1 cellular context compared by ENCODE assay signal in genomic region chr1:6026095-6026809, GRCh38.
TF ChIP-seq lines count a peak whose summit lies in the region.

No MANE protein-coding gene starts in this region.

TF ChIP-seq in HepG2, 621 proteins besides CTCF, POLR2A, EP300 and RAD21 (continued from another document and continues in another):
- TF ChIP-seq ZNF10 (CRISPR knock-in tag; IDR thresholded peaks at IDR 0.05; ENCODE audit: borderline replicate concordance, low read depth) (no peak), MYNN (CRISPR knock-in tag; IDR thresholded peaks at IDR 0.05; ENCODE audit: low read depth) (no peak), HINFP (CRISPR knock-in tag; IDR thresholded peaks at IDR 0.05; ENCODE audit: low read depth) (no peak; the same call in 1 of the 2 replicates), ZNF512B (CRISPR knock-in tag; IDR thresholded peaks at IDR 0.05; ENCODE audit: borderline replicate concordance) (0 out of 2 replicates have a peak, but pooled peaks have one; percentile 41), ZNF737 (CRISPR knock-in tag; IDR thresholded peaks at IDR 0.05; ENCODE audit: borderline replicate concordance) (no peak), SMARCC2 (IDR thresholded peaks at IDR 0.05) (no peak), ZNF564 (CRISPR knock-in tag; IDR thresholded peaks at IDR 0.05) (no peak), ZNF563 (CRISPR knock-in tag; IDR thresholded peaks at IDR 0.05) (no peak), NFE2L2 (IDR thresholded peaks at IDR 0.05; ENCODE audit: low read length) (no peak), KLF13 (CRISPR knock-in tag; IDR thresholded peaks at IDR 0.05) (no peak), ZNF207 (IDR thresholded peaks at IDR 0.05; ENCODE audit: borderline replicate concordance) (no peak), HMGXB4 (CRISPR knock-in tag; IDR thresholded peaks at IDR 0.05; ENCODE audit: borderline replicate concordance in 1 of 2, low read depth in 1 of 2) (no peak; a peak in 1 of 4 replicates), ZBTB21 (CRISPR knock-in tag; IDR thresholded peaks at IDR 0.05) (no peak), ETV6 (CRISPR knock-in tag; conservative IDR thresholded peaks at IDR 0.05) (no peak), FOXK1 (CRISPR knock-in tag; IDR thresholded peaks at IDR 0.05; ENCODE audit: borderline replicate concordance, low read depth) (peak; percentile 20; the same call in 1 of the 2 replicates), SAFB2 (CRISPR knock-in tag; IDR thresholded peaks at IDR 0.05; ENCODE audit: borderline replicate concordance, low read depth) (no peak), E2F1 (CRISPR knock-in tag; IDR thresholded peaks at IDR 0.05) (0 out of 2 replicates have a peak, but pooled peaks have one; percentile 47), ZNF362 (CRISPR knock-in tag; IDR thresholded peaks at IDR 0.05; ENCODE audit: borderline replicate concordance) (no peak), SYNCRIP (IDR thresholded peaks at IDR 0.05; ENCODE audit: insufficient read depth, low read depth, low read length) (no peak), BCLAF1 (IDR thresholded peaks at IDR 0.05) (no peak), NCOA1 (CRISPR knock-in tag; IDR thresholded peaks at IDR 0.05) (no peak), TBX3 (IDR thresholded peaks at IDR 0.05; ENCODE audit: borderline replicate concordance) (peak; percentile 44; the same call in 1 of the 2 replicates), MEIS1 (CRISPR knock-in tag; IDR thresholded peaks at IDR 0.05; ENCODE audit: borderline replicate concordance) (peak; percentile 52; the same call in 1 of the 2 replicates), ZBTB7B (CRISPR knock-in tag; IDR thresholded peaks at IDR 0.05) (peak; percentile 51; the same call in 1 of the 2 replicates), SATB2 (CRISPR knock-in tag; IDR thresholded peaks at IDR 0.05) (0 out of 2 replicates have a peak, but pooled peaks have one; percentile 84), BATF2 (CRISPR knock-in tag; IDR thresholded peaks at IDR 0.05) (0 out of 2 replicates have a peak, but pooled peaks have one; percentile 52), HNRNPL (IDR thresholded peaks at IDR 0.05; ENCODE audit: low read depth, low read length) (0 out of 2 replicates have a peak, but pooled peaks have one; percentile 38), ZNF292 (CRISPR knock-in tag; IDR thresholded peaks at IDR 0.05; ENCODE audit: borderline replicate concordance, low read depth) (peak; percentile 81; the same call in 1 of the 2 replicates), BRCA1 (CRISPR knock-in tag; IDR thresholded peaks at IDR 0.05) (no peak), CEBPB (IDR thresholded peaks at IDR 0.05; ENCODE audit: borderline replicate concordance, low read depth, low read length) (no peak), MAFF (IDR thresholded peaks at IDR 0.05; ENCODE audit: low read depth, low read length) (no peak), ZBTB33 (CRISPR knock-in tag; IDR thresholded peaks at IDR 0.05) (no peak), TIGD3 (CRISPR knock-in tag; IDR thresholded peaks at IDR 0.05; ENCODE audit: borderline replicate concordance) (no peak), ZBTB38 (CRISPR knock-in tag; IDR thresholded peaks at IDR 0.05) (peak; percentile 55; the same call in 1 of the 2 replicates), PRDM10 (CRISPR knock-in tag; IDR thresholded peaks at IDR 0.05; ENCODE audit: low read depth) (peak; percentile 56), ZNF230 (CRISPR knock-in tag; IDR thresholded peaks at IDR 0.05) (peak; percentile 75; the same call in 1 of the 2 replicates), BCL6 (CRISPR knock-in tag; IDR thresholded peaks at IDR 0.05) (0 out of 2 replicates have a peak, but pooled peaks have one; percentile 32), ZNF747 (CRISPR knock-in tag; IDR thresholded peaks at IDR 0.05; ENCODE audit: borderline replicate concordance) (no peak), PLRG1 (conservative IDR thresholded peaks at IDR 0.05) (no peak), ZNF570 (CRISPR knock-in tag; IDR thresholded peaks at IDR 0.05; ENCODE audit: borderline replicate concordance) (no peak), CCAR2 (optimal IDR thresholded peaks at IDR 0.05; ENCODE audit: low read depth, low read length) (no peak), ARID2 (CRISPR knock-in tag; IDR thresholded peaks at IDR 0.05; ENCODE audit: borderline replicate concordance) (no peak), ZZZ3 (CRISPR knock-in tag; IDR thresholded peaks at IDR 0.05; ENCODE audit: borderline replicate concordance) (peak; percentile 67; the same call in 1 of the 2 replicates)
